14 cellular contexts compared by ENCODE assay signal in the genomic region with DNA sequence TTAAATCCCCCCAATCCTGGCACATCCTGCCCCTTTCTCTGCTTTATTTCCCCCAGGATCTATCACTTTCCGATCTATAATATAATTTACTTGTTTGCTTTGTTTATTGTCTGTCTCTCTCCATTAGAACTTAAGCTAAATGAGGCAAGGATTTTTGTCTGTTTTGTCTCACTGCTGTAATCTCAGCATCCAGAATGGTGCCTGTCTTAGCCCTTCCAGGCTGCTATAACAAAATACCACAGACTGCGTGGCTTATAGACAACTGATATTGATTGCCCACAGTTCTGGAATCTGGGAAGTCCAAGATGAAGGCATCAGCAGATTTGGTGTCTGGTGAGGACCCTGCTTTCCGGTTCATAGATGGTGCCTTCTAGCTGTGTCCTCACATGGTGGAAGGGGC.
DNase-seq lines count a peak whose midpoint lies in the region; ATAC-seq and TF ChIP-seq lines count a peak whose summit lies in the region.
"Had no signal": no experiment of that assay in that cellular context is flagged by ENCODE, and none has a peak within 500 bp of the region (broad histone marks: within the 10 kb centered on the region; RNA-seq: fewer than 3 reads in every experiment).

No MANE protein-coding gene starts in this region.

- no peak overlapping the region for H3K4me3 Mint-ChIP-seq in GM23338
- H3K4me3 Mint-ChIP-seq: CD8-positive, alpha-beta T cell had no signal

- H3K9ac ChIP-seq in liver (ENCODE audit: low read depth in 1 of 2, low read length in 2 of 2) (peak overlapping the region in 1 of 2 donors; percentile 44), smooth muscle cell (ENCODE audit: low read depth) (no peak overlapping the region)

- no peaks in the 10 kb centered on the region for H3K79me2 ChIP-seq in GM23338 (replicated peaks; ENCODE audit: insufficient read depth)
- H3K79me2 ChIP-seq in smooth muscle cell (ENCODE audit: low read depth): no peaks in the 10 kb centered on the region

- H3K36me3 Mint-ChIP-seq in GM23338 (ENCODE audit: low read depth): no peaks in the 10 kb centered on the region
- H3K36me3 Mint-ChIP-seq: CD8-positive, alpha-beta T cell had no signal

- no peak overlapping the region for H3K27ac Mint-ChIP-seq in GM23338
- H3K27ac Mint-ChIP-seq: CD8-positive, alpha-beta T cell had no signal

- H3K36me3 ChIP-seq in GM23338 (ENCODE audit: insufficient read depth) (no peaks in the 10 kb centered on the region), liver (ENCODE audit: control insufficient read depth in 4 of 4, insufficient read depth in 3 of 4, low read depth in 1 of 4, low read length in 3 of 4) (no peaks in the 10 kb centered on the region), smooth muscle cell (ENCODE audit: low read depth) (no peaks in the 10 kb centered on the region)
- no peaks in the 10 kb centered on the region for H3K36me3 ChIP-seq in effector memory CD4-positive, alpha-beta T cell (ENCODE audit: control insufficient read depth, insufficient read depth, low read length)
- H3K36me3 ChIP-seq: BE2C had no signal

- H3K4me2 ChIP-seq in GM23338 (0 out of 2 replicates have a peak overlapping the region, but pooled peaks have one; percentile 79), smooth muscle cell (no peak overlapping the region)
- H3K4me2 ChIP-seq: A549 had no signal

- ATAC-seq in GM23338: no peak
- ATAC-seq: A549; CD8-positive, alpha-beta T cell; HCT116 had no signal

- peaks cover 18% of the 10 kb centered on the region for H3K4me1 ChIP-seq in GM23338 (ENCODE audit: insufficient read depth)
- peaks cover 12 to 51% (median 32%) of the 10 kb centered on the region in 4 donors for H3K4me1 ChIP-seq in liver (ENCODE audit: control insufficient read depth in 4 of 4, insufficient read depth in 4 of 4, low read length in 3 of 4)
- H3K4me1 ChIP-seq in smooth muscle cell (ENCODE audit: low read depth): peaks cover 4% of the 10 kb centered on the region
- H3K4me1 ChIP-seq in effector memory CD4-positive, alpha-beta T cell (ENCODE audit: control insufficient read depth, insufficient read depth, low read length, poor library complexity, severe bottlenecking): peaks cover 5% of the 10 kb centered on the region
- H3K4me1 ChIP-seq: A549 had no signal

- H3K27me3 Mint-ChIP-seq in GM23338 (ENCODE audit: insufficient read depth, low read depth, poor library complexity): peaks cover 7% of the 10 kb centered on the region

- H3K27ac ChIP-seq in GM23338 (ENCODE audit: low read depth): no peak overlapping the region
- H3K27ac ChIP-seq in VCaP: peak overlapping the region; percentile 19
- H3K27ac ChIP-seq in liver (ENCODE audit: low read depth in 1 of 2, low read length in 2 of 2): peak overlapping the region; percentile 81 to 85
- no peak overlapping the region for H3K27ac ChIP-seq in smooth muscle cell (ENCODE audit: low read depth)
- H3K27ac ChIP-seq in effector memory CD4-positive, alpha-beta T cell (ENCODE audit: insufficient read depth, low read length, poor library complexity, severe bottlenecking): no peak overlapping the region
- H3K27ac ChIP-seq: A549 had no signal

- H3F3A ChIP-seq in GM23338 (replicated peaks; ENCODE audit: low read depth) (peaks cover 13% of the 10 kb centered on the region), smooth muscle cell (ENCODE audit: low read depth) (peaks cover 9% of the 10 kb centered on the region)

- 63% methylated on average over 3 of the region's 3 CpGs for WGBS in liver
- WGBS in smooth muscle cell (ENCODE audit: low lambda C conversion rate): 45% methylated on average over 3 of the region's 3 CpGs

- no peak for TF ChIP-seq RAD21 in liver (IDR thresholded peaks at IDR 0.05)

- peaks cover 36% of the 10 kb centered on the region for H3K4me1 Mint-ChIP-seq in GM23338

- H3K27me3 ChIP-seq in GM23338 (ENCODE audit: insufficient read depth) (peaks cover 12% of the 10 kb centered on the region), liver (ENCODE audit: control insufficient read depth in 4 of 4, insufficient read depth in 4 of 4, low read length in 3 of 4) (no peaks in the 10 kb centered on the region), smooth muscle cell (ENCODE audit: low read depth) (no peaks in the 10 kb centered on the region)
- peaks cover 8% of the 10 kb centered on the region for H3K27me3 ChIP-seq in effector memory CD4-positive, alpha-beta T cell (replicated peaks; ENCODE audit: control insufficient read depth, insufficient read depth, low read length, poor library complexity, severe bottlenecking)
- H3K27me3 ChIP-seq: BE2C had no signal

- DNase-seq in GM23338 (ENCODE audit: low spot score) (no peak), smooth muscle cell (lab: John Stamatoyannopoulos, UW; ENCODE audit: unreplicated experiment) (no peak), medulla oblongata (ENCODE audit: extremely low spot score) (no peak), OCI-M2 (lab: John Stamatoyannopoulos, UW; ENCODE audit: unreplicated experiment) (no peak)
- DNase-seq in effector memory CD4-positive, alpha-beta T cell: no peak
- DNase-seq: BE2C; CD8-positive, alpha-beta T cell; COR-L47; DND-41; GDM1 had no signal

- no peak overlapping the region for H3K4me3 ChIP-seq in GM23338
- no peak overlapping the region for H3K4me3 ChIP-seq in liver (ENCODE audit: low read depth in 1 of 3, low read length in 3 of 3)
- H3K4me3 ChIP-seq in smooth muscle cell: no peak overlapping the region
- H3K4me3 ChIP-seq in effector memory CD4-positive, alpha-beta T cell (ENCODE audit: insufficient read depth, low read depth, low read length, poor library complexity, severe bottlenecking): no peak overlapping the region
- H3K4me3 ChIP-seq: A549 had no signal

- no peak for TF ChIP-seq CTCF in GM23338 (conservative IDR thresholded peaks at IDR 0.05; ENCODE audit: low read depth in 2 of 2)
- TF ChIP-seq CTCF in VCaP (conservative IDR thresholded peaks at IDR 0.05): no peak
- no peak for TF ChIP-seq CTCF in liver (IDR thresholded peaks at IDR 0.05; ENCODE audit: low read depth, low read length, missing input control)
- TF ChIP-seq CTCF in smooth muscle cell (IDR thresholded peaks at IDR 0.05; ENCODE audit: borderline replicate concordance, insufficient read depth, poor library complexity, severe bottlenecking): no peak

- no peaks in the 10 kb centered on the region for H3K9me2 ChIP-seq in GM23338 (ENCODE audit: insufficient read depth)

- H3K9me3 ChIP-seq in liver (ENCODE audit: control insufficient read depth in 4 of 4, low read length in 3 of 4): no peaks in the 10 kb centered on the region
- no peaks in the 10 kb centered on the region for H3K9me3 ChIP-seq in smooth muscle cell (replicated peaks; ENCODE audit: low read depth)
- H3K9me3 ChIP-seq in effector memory CD4-positive, alpha-beta T cell (ENCODE audit: control insufficient read depth, low read length): no peaks in the 10 kb centered on the region
- H3K9me3 ChIP-seq: A549, BE2C had no signal

- H3K9me3 Mint-ChIP-seq in GM23338: no peaks in the 10 kb centered on the region
- H3K9me3 Mint-ChIP-seq: CD8-positive, alpha-beta T cell had no signal

- H4K20me1 ChIP-seq in GM23338 (replicated peaks; ENCODE audit: insufficient read depth): no peaks in the 10 kb centered on the region
- no peaks in the 10 kb centered on the region for H4K20me1 ChIP-seq in smooth muscle cell (ENCODE audit: low read depth)

- H2AFZ ChIP-seq in GM23338 (no peak overlapping the region), smooth muscle cell (ENCODE audit: low read depth) (peak overlapping the region; percentile 8)

TF ChIP-seq in GM23338, 12 proteins besides CTCF, POLR2A, EP300 and RAD21 (continues in another document):
- TF ChIP-seq NANOG (IDR thresholded peaks at IDR 0.05; ENCODE audit: borderline replicate concordance) (no peak), JUNB (IDR thresholded peaks at IDR 0.05; ENCODE audit: unreplicated experiment) (no peak), STAT1 (IDR thresholded peaks at IDR 0.05; ENCODE audit: unreplicated experiment) (no peak)
- TF ChIP-seq, protein P1, sequence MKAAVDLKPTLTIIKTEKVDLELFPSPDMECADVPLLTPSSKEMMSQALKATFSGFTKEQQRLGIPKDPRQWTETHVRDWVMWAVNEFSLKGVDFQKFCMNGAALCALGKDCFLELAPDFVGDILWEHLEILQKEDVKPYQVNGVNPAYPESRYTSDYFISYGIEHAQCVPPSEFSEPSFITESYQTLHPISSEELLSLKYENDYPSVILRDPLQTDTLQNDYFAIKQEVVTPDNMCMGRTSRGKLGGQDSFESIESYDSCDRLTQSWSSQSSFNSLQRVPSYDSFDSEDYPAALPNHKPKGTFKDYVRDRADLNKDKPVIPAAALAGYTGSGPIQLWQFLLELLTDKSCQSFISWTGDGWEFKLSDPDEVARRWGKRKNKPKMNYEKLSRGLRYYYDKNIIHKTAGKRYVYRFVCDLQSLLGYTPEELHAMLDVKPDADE (IDR thresholded peaks at IDR 0.05): no peak

TF ChIP-seq in liver, 16 proteins besides CTCF, POLR2A, EP300 and RAD21:
- TF ChIP-seq FOXA2 (IDR thresholded peaks at IDR 0.05): no peak
- TF ChIP-seq, protein P2, sequence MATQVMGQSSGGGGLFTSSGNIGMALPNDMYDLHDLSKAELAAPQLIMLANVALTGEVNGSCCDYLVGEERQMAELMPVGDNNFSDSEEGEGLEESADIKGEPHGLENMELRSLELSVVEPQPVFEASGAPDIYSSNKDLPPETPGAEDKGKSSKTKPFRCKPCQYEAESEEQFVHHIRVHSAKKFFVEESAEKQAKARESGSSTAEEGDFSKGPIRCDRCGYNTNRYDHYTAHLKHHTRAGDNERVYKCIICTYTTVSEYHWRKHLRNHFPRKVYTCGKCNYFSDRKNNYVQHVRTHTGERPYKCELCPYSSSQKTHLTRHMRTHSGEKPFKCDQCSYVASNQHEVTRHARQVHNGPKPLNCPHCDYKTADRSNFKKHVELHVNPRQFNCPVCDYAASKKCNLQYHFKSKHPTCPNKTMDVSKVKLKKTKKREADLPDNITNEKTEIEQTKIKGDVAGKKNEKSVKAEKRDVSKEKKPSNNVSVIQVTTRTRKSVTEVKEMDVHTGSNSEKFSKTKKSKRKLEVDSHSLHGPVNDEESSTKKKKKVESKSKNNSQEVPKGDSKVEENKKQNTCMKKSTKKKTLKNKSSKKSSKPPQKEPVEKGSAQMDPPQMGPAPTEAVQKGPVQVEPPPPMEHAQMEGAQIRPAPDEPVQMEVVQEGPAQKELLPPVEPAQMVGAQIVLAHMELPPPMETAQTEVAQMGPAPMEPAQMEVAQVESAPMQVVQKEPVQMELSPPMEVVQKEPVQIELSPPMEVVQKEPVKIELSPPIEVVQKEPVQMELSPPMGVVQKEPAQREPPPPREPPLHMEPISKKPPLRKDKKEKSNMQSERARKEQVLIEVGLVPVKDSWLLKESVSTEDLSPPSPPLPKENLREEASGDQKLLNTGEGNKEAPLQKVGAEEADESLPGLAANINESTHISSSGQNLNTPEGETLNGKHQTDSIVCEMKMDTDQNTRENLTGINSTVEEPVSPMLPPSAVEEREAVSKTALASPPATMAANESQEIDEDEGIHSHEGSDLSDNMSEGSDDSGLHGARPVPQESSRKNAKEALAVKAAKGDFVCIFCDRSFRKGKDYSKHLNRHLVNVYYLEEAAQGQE (IDR thresholded peaks at IDR 0.05): no peak
- TF ChIP-seq, protein P3, sequence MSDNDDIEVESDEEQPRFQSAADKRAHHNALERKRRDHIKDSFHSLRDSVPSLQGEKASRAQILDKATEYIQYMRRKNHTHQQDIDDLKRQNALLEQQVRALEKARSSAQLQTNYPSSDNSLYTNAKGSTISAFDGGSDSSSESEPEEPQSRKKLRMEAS (IDR thresholded peaks at IDR 0.05): no peak

Comparison
In these comparisons a context has a peak if more than half of its experiments do, and no peak if none do; other contexts are left out.
1. H3K27ac ChIP-seq: peak in VCaP (single experiment) and liver (2 of 2); none in GM23338 (single experiment), smooth muscle cell (single experiment) and effector memory CD4-positive, alpha-beta T cell (single experiment).